25 cellular contexts compared by ENCODE assay signal in genomic region chr1:64147759-64148158, GRCh38. TPM values are rescaled to one million over a fixed set of nuclear protein-coding genes. Genes with fewer than 3 reads are reported as not detected.
"Had no signal": no experiment of that assay in that cellular context is flagged by ENCODE, and none has a peak within 500 bp of the region (broad histone marks: within the 10 kb centered on the region; RNA-seq: fewer than 3 reads in every experiment).

No MANE protein-coding gene starts in this region.

- H3K4me3 Mint-ChIP-seq: activated CD4-positive, alpha-beta memory T cell treated with anti-CD3 and anti-CD28 coated beads for 36 hours; activated CD4-positive, alpha-beta T cell treated with anti-CD3 and anti-CD28 coated beads, Interleukin-2, amount 10 ng/mL, durations not matched to agents 7 days and 5 days; activated naive CD8-positive, alpha-beta T cell treated with anti-CD3 and anti-CD28 coated beads, Interleukin-2, amount 50 U/mL, for 24 hours; activated T-cell treated with anti-CD3 and anti-CD28 coated beads, Interleukin-2, amount 50 U/mL, for 4 hours; IgD-negative memory B cell had no signal

- H3K36me3 ChIP-seq: brain microvascular endothelial cell, Peyer's patch had no signal

- H3K27me3 ChIP-seq: brain microvascular endothelial cell, cardiac muscle cell, Peyer's patch had no signal

- H3K36me3 Mint-ChIP-seq: activated CD4-positive, alpha-beta memory T cell treated with anti-CD3 and anti-CD28 coated beads for 36 hours; activated naive CD4-positive, alpha-beta T cell treated with anti-CD3 and anti-CD28 coated beads, Interleukin-2, amount 50 U/mL, for 72 hours; IgD-negative memory B cell had no signal

- H3K9me3 Mint-ChIP-seq: activated CD4-positive, alpha-beta memory T cell treated with anti-CD3 and anti-CD28 coated beads for 36 hours; activated CD4-positive, alpha-beta T cell treated with anti-CD3 and anti-CD28 coated beads, Interleukin-2, amount 10 ng/mL, durations not matched to agents 7 days and 5 days; activated naive CD4-positive, alpha-beta T cell treated with anti-CD3 and anti-CD28 coated beads, Interleukin-2, amount 50 U/mL, for 72 hours; activated naive CD8-positive, alpha-beta T cell treated with anti-CD3 and anti-CD28 coated beads, Interleukin-2, amount 50 U/mL, for 24 hours; activated T-cell treated with anti-CD3 and anti-CD28 coated beads, Interleukin-2, amount 50 U/mL, for 4 hours; IgD-negative memory B cell had no signal

- DNase-seq: activated CD4-positive, alpha-beta memory T cell treated with anti-CD3 and anti-CD28 coated beads for 36 hours; activated CD4-positive, alpha-beta T cell treated with anti-CD3 and anti-CD28 coated beads, Interleukin-2, amount 10 ng/mL, durations not matched to agents 7 days and 5 days; activated CD4-positive, CD25-positive, alpha-beta regulatory T cell; activated CD8-positive, alpha-beta memory T cell treated with anti-CD3 and anti-CD28 coated beads for 24 hours; activated effector memory CD4-positive, alpha-beta T cell treated with anti-CD3 and anti-CD28 coated beads, Interleukin-2, amount 50 U/mL, for 16 hours; activated naive CD4-positive, alpha-beta T cell treated with Interleukin-2 at 50 U/mL for 16 hours; activated naive CD8-positive, alpha-beta T cell treated with anti-CD3 and anti-CD28 coated beads, Interleukin-2, amount 50 U/mL, for 24 hours; activated T-cell treated with anti-CD3 and anti-CD28 coated beads, Interleukin-2, amount 50 U/mL, for 4 hours; amygdala; brain microvascular endothelial cell; KG1; NCI-H1105; NCI-H1436 treated with DMSO at 0.1 percent for 48 hours; NCI-H187; NCI-H2081; NCI-H510A treated with DMSO at 0.1 percent for 48 hours; NCI-H69; Peyer's patch; SIG-M5; T-helper 2 cell; T1000 had no signal

- H3K4me3 ChIP-seq: cardiac muscle cell, Peyer's patch had no signal

- H3K27ac Mint-ChIP-seq: activated CD4-positive, alpha-beta memory T cell treated with anti-CD3 and anti-CD28 coated beads for 36 hours; activated CD4-positive, alpha-beta T cell treated with anti-CD3 and anti-CD28 coated beads, Interleukin-2, amount 10 ng/mL, durations not matched to agents 7 days and 5 days; activated naive CD4-positive, alpha-beta T cell treated with anti-CD3 and anti-CD28 coated beads, Interleukin-2, amount 50 U/mL, for 72 hours; activated naive CD8-positive, alpha-beta T cell treated with anti-CD3 and anti-CD28 coated beads, Interleukin-2, amount 50 U/mL, for 24 hours; IgD-negative memory B cell had no signal

- H3K27ac ChIP-seq: brain microvascular endothelial cell, cardiac muscle cell, Peyer's patch had no signal

- H3K27me3 Mint-ChIP-seq: activated CD4-positive, alpha-beta T cell treated with anti-CD3 and anti-CD28 coated beads, Interleukin-2, amount 10 ng/mL, durations not matched to agents 7 days and 5 days had no signal

- ATAC-seq: activated naive CD4-positive, alpha-beta T cell treated with anti-CD3 and anti-CD28 coated beads, Interleukin-2, amount 50 U/mL, for 72 hours; activated naive CD8-positive, alpha-beta T cell treated with anti-CD3 and anti-CD28 coated beads, Interleukin-2, amount 50 U/mL, for 24 hours; activated T-cell treated with anti-CD3 and anti-CD28 coated beads, Interleukin-2, amount 50 U/mL, for 4 hours had no signal

- H3K4me1 Mint-ChIP-seq: activated CD4-positive, alpha-beta T cell treated with anti-CD3 and anti-CD28 coated beads, Interleukin-2, amount 10 ng/mL, durations not matched to agents 7 days and 5 days; IgD-negative memory B cell had no signal

- H3K4me1 ChIP-seq: Peyer's patch had no signal

- H3K9me3 ChIP-seq: Peyer's patch had no signal

RNA-seq across cellular contexts. Expression of gene UBE2U, which starts 55.7 kb away (rescaled TPM):
- total RNA-seq: activated CD4-positive, alpha-beta memory T cell treated with anti-CD3 and anti-CD28 coated beads for 36 hours; activated CD4-positive, alpha-beta T cell treated with anti-CD3 and anti-CD28 coated beads, Interleukin-2, amount 10 ng/mL, durations not matched to agents 7 days and 5 days; activated T-cell treated with anti-CD3 and anti-CD28 coated beads, Interleukin-2, amount 50 U/mL, for 4 hours; cardiac muscle cell; MCF 10A; Peyer's patch had no signal
- polyA plus RNA-seq: cardiac muscle cell, IgD-negative memory B cell had no signal
